9 cellular contexts compared by ENCODE assay signal in the genomic region with DNA sequence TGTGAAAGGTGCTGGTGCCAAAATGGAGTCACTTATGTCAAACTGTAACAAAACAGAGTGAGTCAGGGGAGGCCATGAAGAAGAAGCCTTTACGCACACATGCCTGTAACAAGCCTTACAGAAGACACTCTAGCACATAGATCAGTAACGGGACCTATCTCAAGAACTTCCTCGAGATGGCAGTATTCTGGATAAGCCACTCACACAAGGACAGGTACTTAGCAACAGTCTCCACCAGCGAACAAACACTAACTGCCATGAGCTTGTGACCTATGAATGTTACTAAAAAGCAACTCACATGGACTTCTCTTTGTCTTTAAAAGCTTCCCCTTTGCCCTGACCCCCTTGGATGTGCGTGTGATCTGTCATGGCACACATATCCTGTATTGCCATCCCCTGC.
DNase-seq lines count a peak whose midpoint lies in the region; ATAC-seq, FAIRE-seq and TF ChIP-seq lines count a peak whose summit lies in the region.
"Had no signal": no experiment of that assay in that cellular context is flagged by ENCODE, and none has a peak within 500 bp of the region (broad histone marks: within the 10 kb centered on the region; RNA-seq: fewer than 3 reads in every experiment).

No MANE protein-coding gene starts in this region.

- H3K4me1 Mint-ChIP-seq in T-cell = no peaks in the 10 kb centered on the region

- no peak overlapping the region for H3K27ac Mint-ChIP-seq in T-cell

- TF ChIP-seq CTCF in A549 (IDR thresholded peaks at IDR 0.05) = peak; percentile 35; the same call in 2 of the 3 replicates
- peak in 1 of 2 donors; percentile 4 for TF ChIP-seq CTCF in endothelial cell of umbilical vein (IDR thresholded peaks at IDR 0.05; ENCODE audit: extremely low read depth in 1 of 2, insufficient read depth in 1 of 2, low read depth in 1 of 2, low read length in 2 of 2)

- no peak overlapping the region for H2AFZ ChIP-seq in endothelial cell of umbilical vein (ENCODE audit: low read depth, low read length)
- H2AFZ ChIP-seq: parathyroid adenoma had no signal

- intact Hi-C loops in endothelial cell of umbilical vein (cut with micrococcal nuclease) = no loop called here

- H3K9ac ChIP-seq in endothelial cell of umbilical vein (replicated peaks; ENCODE audit: extremely low read depth, insufficient read depth, low read length) = no peak overlapping the region
- H3K9ac ChIP-seq: parathyroid adenoma had no signal

- in situ Hi-C loops in ACHN (cut with HindIII; ENCODE audit: low pct_ligation_motif_present, low pct_unique_long_range_greater_than_20kb, low sequenced_read_pairs) = no loop called here

- no peaks in the 10 kb centered on the region for H3K9me1 ChIP-seq in endothelial cell of umbilical vein (replicated peaks; ENCODE audit: control insufficient read depth, extremely low read depth, insufficient read depth, low read length)

- 41% methylated on average over 5 of the region's 5 CpGs for WGBS in A549 (ENCODE audit: missing lambda C conversion rate)

- ATAC-seq in A549 (peak; percentile 97 to 100; a peak in 5 of 6 replicates), GM19455 (IDR thresholded peaks at IDR 0.05; ENCODE audit: unreplicated experiment) (peak; percentile 66), T-cell (replicated peaks in 1 of 4) (no peak), GM19328 (IDR thresholded peaks at IDR 0.05; ENCODE audit: unreplicated experiment) (no peak)

- H3K9me3 ChIP-seq in A549 (no peaks in the 10 kb centered on the region), endothelial cell of umbilical vein (replicated peaks; ENCODE audit: control insufficient read depth, insufficient read depth, low read length) (no peaks in the 10 kb centered on the region)

- H3K4me3 Mint-ChIP-seq in T-cell = no peak overlapping the region

- H3K27me3 Mint-ChIP-seq in T-cell = no peaks in the 10 kb centered on the region

- H3K4me1 ChIP-seq in A549 (no peaks in the 10 kb centered on the region), endothelial cell of umbilical vein (ENCODE audit: control insufficient read depth, extremely low read depth, insufficient read depth, low read length) (no peaks in the 10 kb centered on the region)
- H3K4me1 ChIP-seq: parathyroid adenoma had no signal

- POLR2A ChIA-PET in A549 (lab: Yijun Ruan, JAX) = no interaction called here
- POLR2A ChIA-PET in endothelial cell of umbilical vein (lab: Charles Lee) = no interaction called here
- POLR2A ChIA-PET in T-cell (lab: Charles Lee) = no interaction called here

- dilution Hi-C loops in endothelial cell of umbilical vein (cut with MboI; ENCODE audit: extremely low pct_ligation_motif_present, low sequenced_read_pairs) = no loop called here

- H3K36me3 Mint-ChIP-seq in T-cell = no peaks in the 10 kb centered on the region

- no peak overlapping the region for H3K4me3 ChIP-seq in A549
- no peak overlapping the region for H3K4me3 ChIP-seq in endothelial cell of umbilical vein (replicated peaks in 1 of 3; ENCODE audit: insufficient read depth in 1 of 3, low read depth in 1 of 3, low read length in 3 of 3)

- TF ChIP-seq EP300 in A549 (IDR thresholded peaks at IDR 0.05) = no peak

- H3K4me2 ChIP-seq in A549 (no peak overlapping the region), endothelial cell of umbilical vein (ENCODE audit: insufficient read depth, low read length) (no peak overlapping the region)

- H3K79me2 ChIP-seq in endothelial cell of umbilical vein (ENCODE audit: control insufficient read depth, insufficient read depth, low read length) = no peaks in the 10 kb centered on the region
- H3K79me2 ChIP-seq: parathyroid adenoma had no signal

- TF ChIP-seq POLR2A in A549 (IDR thresholded peaks at IDR 0.05; ENCODE audit: low read length) (no peak), endothelial cell of umbilical vein (IDR thresholded peaks at IDR 0.05; ENCODE audit: low read depth, low read length) (no peak)

- no peaks in the 10 kb centered on the region for H3K36me3 ChIP-seq in endothelial cell of umbilical vein (ENCODE audit: control insufficient read depth in 2 of 2, extremely low read depth in 1 of 2, insufficient read depth in 2 of 2, low read length in 2 of 2)

- FAIRE-seq in A549 (lab: Jason Lieb, UNC) = no peak
- FAIRE-seq in endothelial cell of umbilical vein (lab: Jason Lieb, UNC) = no peak

- peaks cover 5 to 6% of the 10 kb centered on the region in 2 experiments for H3K27me3 ChIP-seq in endothelial cell of umbilical vein (ENCODE audit: control insufficient read depth in 2 of 2, insufficient read depth in 2 of 2, low read length in 2 of 2)

- no TSS peak for BruUV-seq in endothelial cell of umbilical vein (replicated peaks; lab: Mats Ljungman, UMichigan)

- H4K20me1 ChIP-seq in endothelial cell of umbilical vein (replicated peaks; ENCODE audit: control insufficient read depth, extremely low read depth, insufficient read depth, low read length) = no peaks in the 10 kb centered on the region

- no peak overlapping the region for H3K27ac ChIP-seq in A549
- H3K27ac ChIP-seq in endothelial cell of umbilical vein (ENCODE audit: insufficient read depth, low read depth, low read length) = no peak overlapping the region
- H3K27ac ChIP-seq: parathyroid adenoma had no signal

- DNase-seq in A549 (ENCODE audit: low read depth in 1 of 2, low spot score in 1 of 2) = peak; percentile 16 to 72
- DNase-seq in NCI-H460 (ENCODE audit: extremely low read depth, low read depth) = peak; percentile 20
- peak; percentile 29 for DNase-seq in endothelial cell of umbilical vein (ENCODE audit: low read depth, low spot score)
- no peak for DNase-seq in T-cell
- DNase-seq in ACHN = no peak
- DNase-seq in activated gamma-delta T cell (lab: John Stamatoyannopoulos, UW) = no peak

- peaks cover 2 to 5% (median 4%) of the 10 kb centered on the region in 3 donors for H3K9me3 Mint-ChIP-seq in T-cell

- CTCF ChIA-PET in A549 (lab: Yijun Ruan, JAX) = interaction anchor here (0.8 to 3.2 kb wide), 8 partner anchors 10 to 628 kb away, joined by 3 to 21 read pairs (median 3); no protein-coding TSS in a partner anchor
- CTCF ChIA-PET in endothelial cell of umbilical vein (lab: Charles Lee) = interaction anchor here (0.5 to 2.1 kb wide), 11 partner anchors 10 to 696 kb away, joined by 3 to 8 read pairs (median 4); no protein-coding TSS in a partner anchor
- CTCF ChIA-PET in T-cell (lab: Charles Lee) = interaction anchor here in 1 of 2 donors (0.6 to 1.4 kb wide), 2 partner anchors 10 to 1856 kb away, joined by 3 to 11 read pairs; no protein-coding TSS in a partner anchor

- peak; percentile 15 to 35; a peak in 2 of 5 replicates for TF ChIP-seq RAD21 in A549 (conservative IDR thresholded peaks at IDR 0.05 in 1 of 2, IDR thresholded peaks at IDR 0.05 in 1 of 2)

TF ChIP-seq in A549, 52 proteins besides CTCF, POLR2A, EP300 and RAD21:
- TF ChIP-seq, protein P1, sequence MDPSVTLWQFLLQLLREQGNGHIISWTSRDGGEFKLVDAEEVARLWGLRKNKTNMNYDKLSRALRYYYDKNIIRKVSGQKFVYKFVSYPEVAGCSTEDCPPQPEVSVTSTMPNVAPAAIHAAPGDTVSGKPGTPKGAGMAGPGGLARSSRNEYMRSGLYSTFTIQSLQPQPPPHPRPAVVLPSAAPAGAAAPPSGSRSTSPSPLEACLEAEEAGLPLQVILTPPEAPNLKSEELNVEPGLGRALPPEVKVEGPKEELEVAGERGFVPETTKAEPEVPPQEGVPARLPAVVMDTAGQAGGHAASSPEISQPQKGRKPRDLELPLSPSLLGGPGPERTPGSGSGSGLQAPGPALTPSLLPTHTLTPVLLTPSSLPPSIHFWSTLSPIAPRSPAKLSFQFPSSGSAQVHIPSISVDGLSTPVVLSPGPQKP (IDR thresholded peaks at IDR 0.05; ENCODE audit: low read depth, low read length) = no peak
- 0 out of 3 replicates have a peak, but pooled peaks have one; percentile 14 for TF ChIP-seq SMC3 (IDR thresholded peaks at IDR 0.05)

TF ChIP-seq in endothelial cell of umbilical vein, 7 proteins besides CTCF, POLR2A, EP300 and RAD21:
- TF ChIP-seq MYC (IDR thresholded peaks at IDR 0.05; ENCODE audit: low read depth, low read length) (no peak), EZH2 (IDR thresholded peaks at IDR 0.05; ENCODE audit: borderline replicate concordance, low read depth, low read length, severe bottlenecking) (no peak), FOS (IDR thresholded peaks at IDR 0.05; ENCODE audit: borderline replicate concordance, insufficient read depth, low read length) (no peak), GATA2 (IDR thresholded peaks at IDR 0.05; ENCODE audit: insufficient read depth, insufficient read length, low read depth, low read length) (no peak), JUN (IDR thresholded peaks at IDR 0.05; ENCODE audit: borderline replicate concordance, insufficient read depth, insufficient read length, low read depth) (no peak), POLR2AphosphoS5 (IDR thresholded peaks at IDR 0.05; ENCODE audit: insufficient read depth, low read depth, low read length) (no peak)
- TF ChIP-seq, protein P2, sequence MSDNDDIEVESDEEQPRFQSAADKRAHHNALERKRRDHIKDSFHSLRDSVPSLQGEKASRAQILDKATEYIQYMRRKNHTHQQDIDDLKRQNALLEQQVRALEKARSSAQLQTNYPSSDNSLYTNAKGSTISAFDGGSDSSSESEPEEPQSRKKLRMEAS (IDR thresholded peaks at IDR 0.05; ENCODE audit: insufficient read depth, insufficient read length) = no peak

Comparison
In these comparisons a context has a peak if more than half of its experiments do, and no peak if none do; other contexts are left out.
1. ATAC-seq: peak in A549 (2 of 2) and GM19455 (single experiment); none in T-cell (0 of 4) and GM19328 (single experiment).
2. DNase-seq: peak in A549 (2 of 2), NCI-H460 (single experiment) and endothelial cell of umbilical vein (single experiment); none in T-cell (0 of 34), ACHN (single experiment) and activated gamma-delta T cell (single experiment).